Comparison of ENCODE assay signal across 9 cellular contexts in genomic region chr16:89407282-89407924, GRCh38.
DNase-seq lines count a peak whose midpoint lies in the region; ATAC-seq, FAIRE-seq and TF ChIP-seq lines count a peak whose summit lies in the region.
"Had no signal": no experiment of that assay in that cellular context is flagged by ENCODE, and none has a peak within 500 bp of the region (broad histone marks: within the 10 kb centered on the region; RNA-seq: fewer than 3 reads in every experiment).

No MANE protein-coding gene starts in this region.

- intact Hi-C loops in activated naive CD4-positive, alpha-beta T cell treated with anti-CD3 and anti-CD28 coated beads for 36 hours (cut with micrococcal nuclease): loop anchor here (5.0 kb wide), 1 partner anchor 45 kb away; no protein-coding TSS in a partner anchor

- no peaks in the 10 kb centered on the region for H3K36me3 ChIP-seq in small intestine (ENCODE audit: control insufficient read depth in 2 of 2, insufficient read depth in 2 of 2, low read length in 2 of 2)

- peak in 2 of 4 experiments; percentile 21 to 26 for ATAC-seq in T-cell (replicated peaks in 1 of 4)
- ATAC-seq in effector memory CD8-positive, alpha-beta T cell (replicated peaks): no peak

- no peak overlapping the region for H3K4me3 ChIP-seq in small intestine (ENCODE audit: low read depth in 1 of 2, low read length in 2 of 2)

- peaks cover 91% of the 10 kb centered on the region for H3K4me1 Mint-ChIP-seq in activated naive CD4-positive, alpha-beta T cell treated with anti-CD3 and anti-CD28 coated beads for 36 hours (ENCODE audit: low read depth)
- H3K4me1 Mint-ChIP-seq in T-cell: peaks cover 83 to 90% (median 89%) of the 10 kb centered on the region in 3 donors
- H3K4me1 Mint-ChIP-seq in effector memory CD8-positive, alpha-beta T cell (ENCODE audit: low read depth in 2 of 2): peaks cover 83% of the 10 kb centered on the region in 2 donors

- H3K4me1 ChIP-seq in small intestine (ENCODE audit: control insufficient read depth in 2 of 2, insufficient read depth in 1 of 2, low read depth in 1 of 2, low read length in 1 of 2): peaks cover 2 to 29% of the 10 kb centered on the region in 2 donors

- FAIRE-seq in small intestine (lab: Jason Lieb, UNC) (no peak), D721Med (lab: Jason Lieb, UNC) (no peak)

- POLR2A ChIA-PET in T-cell (lab: Charles Lee): interaction anchor here in 1 of 2 donors (0.7 kb wide), 2 partner anchors 69 to 76 kb away, joined by 8 to 9 read pairs; no protein-coding TSS in a partner anchor

- no peaks in the 10 kb centered on the region for H3K27me3 ChIP-seq in small intestine (ENCODE audit: control insufficient read depth in 2 of 2, insufficient read depth in 2 of 2, low read length in 2 of 2)

- WGBS in small intestine, 3 donors: 55 to 61% (median 61%) methylated on average over 17 of the region's 17 CpGs

- peak overlapping the region; percentile 73 for H3K27ac Mint-ChIP-seq in activated naive CD4-positive, alpha-beta T cell treated with anti-CD3 and anti-CD28 coated beads for 36 hours
- H3K27ac Mint-ChIP-seq in T-cell: peak overlapping the region; percentile 76 to 87
- H3K27ac Mint-ChIP-seq in effector memory CD8-positive, alpha-beta T cell: peak overlapping the region; percentile 94 to 95

- no peak for TF ChIP-seq CTCF in D721Med (IDR thresholded peaks at IDR 0.05; ENCODE audit: insufficient read depth, missing control alignments)

- CTCF ChIA-PET in activated naive CD4-positive, alpha-beta T cell treated with anti-CD3 and anti-CD28 coated beads for 36 hours (lab: Charles Lee): no interaction called here
- CTCF ChIA-PET in T-cell (lab: Charles Lee): interaction anchor here (0.5 to 0.7 kb wide), 2 partner anchors 51 to 138 kb away, joined by 5 to 11 read pairs; no protein-coding TSS in a partner anchor

- H3K9me3 ChIP-seq in small intestine (ENCODE audit: control insufficient read depth, low read depth): no peaks in the 10 kb centered on the region

- peak overlapping the region; percentile 17 to 22 for H3K27ac ChIP-seq in small intestine (ENCODE audit: low read depth in 1 of 2, low read length in 1 of 2)

- DNase-seq in activated naive CD4-positive, alpha-beta T cell treated with anti-CD3 and anti-CD28 coated beads for 36 hours: peak; percentile 58
- DNase-seq in activated naive CD4-positive, alpha-beta T cell treated with Interleukin-2 at 50 U/mL for 16 hours: no peak
- DNase-seq in T-cell: peak in 22 of 34 experiments; percentile 15 to 52 (median 30)
- no peak for DNase-seq in effector memory CD8-positive, alpha-beta T cell
- no peak for DNase-seq in small intestine
- no peak for DNase-seq in C1 segment of cervical spinal cord (lab: John Stamatoyannopoulos, UW)
- no peak for DNase-seq in D721Med (ENCODE audit: insufficient read length, low spot score)
- no peak for DNase-seq in AML-193 (lab: John Stamatoyannopoulos, UW)
- DNase-seq: KG1 had no signal

- H3K4me3 Mint-ChIP-seq in activated naive CD4-positive, alpha-beta T cell treated with anti-CD3 and anti-CD28 coated beads for 36 hours: peak overlapping the region; percentile 5
- peak overlapping the region; percentile 55 to 77 (median 59) for H3K4me3 Mint-ChIP-seq in T-cell
- H3K4me3 Mint-ChIP-seq in effector memory CD8-positive, alpha-beta T cell: peak overlapping the region; percentile 65 to 81

- no peaks in the 10 kb centered on the region for H3K9me3 Mint-ChIP-seq in activated naive CD4-positive, alpha-beta T cell treated with anti-CD3 and anti-CD28 coated beads for 36 hours
- no peaks in the 10 kb centered on the region for H3K9me3 Mint-ChIP-seq in T-cell
- H3K9me3 Mint-ChIP-seq in effector memory CD8-positive, alpha-beta T cell: no peaks in the 10 kb centered on the region

- H3K27me3 Mint-ChIP-seq in activated naive CD4-positive, alpha-beta T cell treated with anti-CD3 and anti-CD28 coated beads for 36 hours (ENCODE audit: low read depth): no peaks in the 10 kb centered on the region
- no peaks in the 10 kb centered on the region for H3K27me3 Mint-ChIP-seq in T-cell
- H3K27me3 Mint-ChIP-seq in effector memory CD8-positive, alpha-beta T cell: no peaks in the 10 kb centered on the region

- H3K36me3 Mint-ChIP-seq in activated naive CD4-positive, alpha-beta T cell treated with anti-CD3 and anti-CD28 coated beads for 36 hours (ENCODE audit: low read depth): peaks cover 2% of the 10 kb centered on the region
- H3K36me3 Mint-ChIP-seq in T-cell: no peaks in the 10 kb centered on the region
- H3K36me3 Mint-ChIP-seq in effector memory CD8-positive, alpha-beta T cell (ENCODE audit: insufficient read depth): peaks cover 59% of the 10 kb centered on the region

Comparison
In these comparisons a context has a peak if more than half of its experiments do, and no peak if none do; other contexts are left out.
1. DNase-seq: peak in activated naive CD4-positive, alpha-beta T cell treated with anti-CD3 and anti-CD28 coated beads for 36 hours (single experiment) and T-cell (22 of 34); none in activated naive CD4-positive, alpha-beta T cell treated with Interleukin-2 at 50 U/mL for 16 hours (single experiment), effector memory CD8-positive, alpha-beta T cell (0 of 3), small intestine (single experiment), C1 segment of cervical spinal cord (0 of 14), D721Med (single experiment) and AML-193 (0 of 2).
2. H3K4me3 Mint-ChIP-seq: peak in every context shown above with its lines; median percentile 73 in effector memory CD8-positive, alpha-beta T cell; 59 in T-cell; 5 in activated naive CD4-positive, alpha-beta T cell treated with anti-CD3 and anti-CD28 coated beads for 36 hours.
3. Peak in every context shown above with its lines, with median percentiles within 50 percentile points of each other: H3K27ac Mint-ChIP-seq.